ENCODE assay signal across 1 cellular context in the genomic region with DNA sequence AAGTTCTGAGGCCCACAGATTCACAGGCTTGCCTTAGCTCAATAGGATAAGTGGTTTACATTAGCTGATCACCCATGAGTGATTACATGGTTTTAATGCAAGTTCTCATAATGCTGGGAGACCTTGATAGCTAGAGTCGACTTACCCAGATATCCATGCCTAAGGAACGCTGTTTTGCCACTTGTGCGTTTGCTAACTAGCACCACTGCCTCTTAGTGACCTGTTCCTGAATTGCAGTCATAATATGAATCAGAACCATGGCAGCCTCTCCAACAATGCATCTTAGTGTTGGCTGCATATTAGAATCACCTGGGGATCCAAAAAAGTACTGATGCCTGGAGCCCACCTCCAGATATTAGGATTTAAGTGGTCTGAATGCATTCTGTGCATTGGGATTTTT.
TF ChIP-seq lines count a peak whose summit lies in the region.

No MANE protein-coding gene starts in this region.

TF ChIP-seq in HCT116, 20 proteins besides CTCF, POLR2A, EP300 and RAD21:
- TF ChIP-seq POLR2AphosphoS5 (IDR thresholded peaks at IDR 0.05; ENCODE audit: low read depth, low read length) = no peak
- TF ChIP-seq JUND (IDR thresholded peaks at IDR 0.05) = no peak
- TF ChIP-seq CEBPB (IDR thresholded peaks at IDR 0.05; ENCODE audit: low read depth) = no peak
- TF ChIP-seq FOSL1 (IDR thresholded peaks at IDR 0.05; ENCODE audit: low read depth) = no peak
- TF ChIP-seq ELF1 (IDR thresholded peaks at IDR 0.05; ENCODE audit: borderline replicate concordance, low read depth) = no peak
- TF ChIP-seq SIN3A (IDR thresholded peaks at IDR 0.05; ENCODE audit: low read depth) = no peak
- TF ChIP-seq CBX3 (IDR thresholded peaks at IDR 0.05; ENCODE audit: low read depth) = no peak
- no peak for TF ChIP-seq EZH2phosphoT487 (IDR thresholded peaks at IDR 0.05; ENCODE audit: borderline replicate concordance)
- TF ChIP-seq SRF (IDR thresholded peaks at IDR 0.05; ENCODE audit: low read depth) = no peak
- TF ChIP-seq, protein P1, sequence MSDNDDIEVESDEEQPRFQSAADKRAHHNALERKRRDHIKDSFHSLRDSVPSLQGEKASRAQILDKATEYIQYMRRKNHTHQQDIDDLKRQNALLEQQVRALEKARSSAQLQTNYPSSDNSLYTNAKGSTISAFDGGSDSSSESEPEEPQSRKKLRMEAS (IDR thresholded peaks at IDR 0.05) = no peak
- TF ChIP-seq, protein P2, sequence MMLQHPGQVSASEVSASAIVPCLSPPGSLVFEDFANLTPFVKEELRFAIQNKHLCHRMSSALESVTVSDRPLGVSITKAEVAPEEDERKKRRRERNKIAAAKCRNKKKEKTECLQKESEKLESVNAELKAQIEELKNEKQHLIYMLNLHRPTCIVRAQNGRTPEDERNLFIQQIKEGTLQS (IDR thresholded peaks at IDR 0.05) = no peak
